1 cellular context compared by ENCODE assay signal in genomic region chr15:58066042-58066867, GRCh38.
A peak's percentile ranks its signal among the peaks of the same experiment; 100 is the strongest.
TF ChIP-seq lines count a peak whose summit lies in the region.

No MANE protein-coding gene starts in this region.

TF ChIP-seq in A549, 52 proteins besides CTCF, POLR2A, EP300 and RAD21 (continued from another document):
- TF ChIP-seq, protein P1, sequence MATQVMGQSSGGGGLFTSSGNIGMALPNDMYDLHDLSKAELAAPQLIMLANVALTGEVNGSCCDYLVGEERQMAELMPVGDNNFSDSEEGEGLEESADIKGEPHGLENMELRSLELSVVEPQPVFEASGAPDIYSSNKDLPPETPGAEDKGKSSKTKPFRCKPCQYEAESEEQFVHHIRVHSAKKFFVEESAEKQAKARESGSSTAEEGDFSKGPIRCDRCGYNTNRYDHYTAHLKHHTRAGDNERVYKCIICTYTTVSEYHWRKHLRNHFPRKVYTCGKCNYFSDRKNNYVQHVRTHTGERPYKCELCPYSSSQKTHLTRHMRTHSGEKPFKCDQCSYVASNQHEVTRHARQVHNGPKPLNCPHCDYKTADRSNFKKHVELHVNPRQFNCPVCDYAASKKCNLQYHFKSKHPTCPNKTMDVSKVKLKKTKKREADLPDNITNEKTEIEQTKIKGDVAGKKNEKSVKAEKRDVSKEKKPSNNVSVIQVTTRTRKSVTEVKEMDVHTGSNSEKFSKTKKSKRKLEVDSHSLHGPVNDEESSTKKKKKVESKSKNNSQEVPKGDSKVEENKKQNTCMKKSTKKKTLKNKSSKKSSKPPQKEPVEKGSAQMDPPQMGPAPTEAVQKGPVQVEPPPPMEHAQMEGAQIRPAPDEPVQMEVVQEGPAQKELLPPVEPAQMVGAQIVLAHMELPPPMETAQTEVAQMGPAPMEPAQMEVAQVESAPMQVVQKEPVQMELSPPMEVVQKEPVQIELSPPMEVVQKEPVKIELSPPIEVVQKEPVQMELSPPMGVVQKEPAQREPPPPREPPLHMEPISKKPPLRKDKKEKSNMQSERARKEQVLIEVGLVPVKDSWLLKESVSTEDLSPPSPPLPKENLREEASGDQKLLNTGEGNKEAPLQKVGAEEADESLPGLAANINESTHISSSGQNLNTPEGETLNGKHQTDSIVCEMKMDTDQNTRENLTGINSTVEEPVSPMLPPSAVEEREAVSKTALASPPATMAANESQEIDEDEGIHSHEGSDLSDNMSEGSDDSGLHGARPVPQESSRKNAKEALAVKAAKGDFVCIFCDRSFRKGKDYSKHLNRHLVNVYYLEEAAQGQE (IDR thresholded peaks at IDR 0.05): no peak
- 0 out of 2 replicates have a peak, but pooled peaks have one; percentile 60 for TF ChIP-seq RNF2 (IDR thresholded peaks at IDR 0.05; ENCODE audit: borderline replicate concordance, low read depth)
- no peak for TF ChIP-seq NFE2L2 (conservative IDR thresholded peaks at IDR 0.05; ENCODE audit: low read length)
- TF ChIP-seq RARB (CRISPR knock-in tag; IDR thresholded peaks at IDR 0.05): no peak
- TF ChIP-seq HOXA7 (CRISPR knock-in tag; IDR thresholded peaks at IDR 0.05): no peak
- TF ChIP-seq HMGXB4 (CRISPR knock-in tag; IDR thresholded peaks at IDR 0.05; ENCODE audit: borderline replicate concordance): no peak
- TF ChIP-seq CHD4 (IDR thresholded peaks at IDR 0.05; ENCODE audit: borderline replicate concordance): no peak
- no peak for TF ChIP-seq HOXB13 (CRISPR knock-in tag; IDR thresholded peaks at IDR 0.05; ENCODE audit: low read depth)
- peak; percentile 87 for TF ChIP-seq SMC3 (IDR thresholded peaks at IDR 0.05)
- TF ChIP-seq, protein P2, sequence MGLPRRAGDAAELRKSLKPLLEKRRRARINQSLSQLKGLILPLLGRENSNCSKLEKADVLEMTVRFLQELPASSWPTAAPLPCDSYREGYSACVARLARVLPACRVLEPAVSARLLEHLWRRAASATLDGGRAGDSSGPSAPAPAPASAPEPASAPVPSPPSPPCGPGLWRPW (IDR thresholded peaks at IDR 0.05): no peak
- no peak for TF ChIP-seq KDM1A (IDR thresholded peaks at IDR 0.05; ENCODE audit: low read depth)
- no peak for TF ChIP-seq NR3C1 (IDR thresholded peaks at IDR 0.05)
- TF ChIP-seq JUNB (IDR thresholded peaks at IDR 0.05): no peak
- no peak for TF ChIP-seq EHF (CRISPR knock-in tag; IDR thresholded peaks at IDR 0.05)
- TF ChIP-seq ZNF302 (CRISPR knock-in tag; IDR thresholded peaks at IDR 0.05): no peak
- no peak for TF ChIP-seq MYC (IDR thresholded peaks at IDR 0.05; ENCODE audit: borderline replicate concordance, low read length)
- peak; percentile 90 for TF ChIP-seq MAX (IDR thresholded peaks at IDR 0.05)
- TF ChIP-seq USF2 (IDR thresholded peaks at IDR 0.05): no peak
- TF ChIP-seq BHLHE40 (IDR thresholded peaks at IDR 0.05; ENCODE audit: low read depth, low read length): no peak
- TF ChIP-seq, protein P3, sequence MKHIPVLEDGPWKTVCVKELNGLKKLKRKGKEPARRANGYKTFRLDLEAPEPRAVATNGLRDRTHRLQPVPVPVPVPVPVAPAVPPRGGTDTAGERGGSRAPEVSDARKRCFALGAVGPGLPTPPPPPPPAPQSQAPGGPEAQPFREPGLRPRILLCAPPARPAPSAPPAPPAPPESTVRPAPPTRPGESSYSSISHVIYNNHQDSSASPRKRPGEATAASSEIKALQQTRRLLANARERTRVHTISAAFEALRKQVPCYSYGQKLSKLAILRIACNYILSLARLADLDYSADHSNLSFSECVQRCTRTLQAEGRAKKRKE (CRISPR knock-in tag; IDR thresholded peaks at IDR 0.05; ENCODE audit: low read depth): no peak
- TF ChIP-seq, protein P4, sequence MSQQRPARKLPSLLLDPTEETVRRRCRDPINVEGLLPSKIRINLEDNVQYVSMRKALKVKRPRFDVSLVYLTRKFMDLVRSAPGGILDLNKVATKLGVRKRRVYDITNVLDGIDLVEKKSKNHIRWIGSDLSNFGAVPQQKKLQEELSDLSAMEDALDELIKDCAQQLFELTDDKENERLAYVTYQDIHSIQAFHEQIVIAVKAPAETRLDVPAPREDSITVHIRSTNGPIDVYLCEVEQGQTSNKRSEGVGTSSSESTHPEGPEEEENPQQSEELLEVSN (IDR thresholded peaks at IDR 0.05; ENCODE audit: borderline replicate concordance, low read depth): peak; percentile 92
